1 cellular context compared by ENCODE assay signal in the genomic region with DNA sequence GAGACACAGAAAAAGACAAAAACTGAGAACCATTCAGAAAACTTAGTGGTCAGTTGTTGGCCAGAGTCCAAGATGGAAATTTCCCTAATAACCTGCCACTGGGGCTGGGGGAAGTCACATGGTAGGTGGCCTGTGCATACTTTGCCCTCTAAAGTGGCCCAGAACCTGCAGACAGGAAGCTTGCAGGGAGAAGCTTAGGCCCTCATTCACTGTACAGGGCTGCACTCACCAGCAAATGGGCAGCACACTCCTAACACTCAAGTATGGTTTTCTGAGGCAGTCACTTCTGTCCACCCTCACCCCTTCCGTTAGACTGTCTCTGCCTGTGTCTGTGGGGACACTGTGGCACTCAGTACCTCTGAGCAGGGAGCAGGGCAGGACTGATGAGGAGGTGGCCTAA.
TF ChIP-seq lines count a peak whose summit lies in the region.

No MANE protein-coding gene starts in this region.

TF ChIP-seq in H1, 55 proteins besides CTCF, POLR2A, EP300 and RAD21:
- TF ChIP-seq GABPA (IDR thresholded peaks at IDR 0.05; ENCODE audit: borderline replicate concordance, insufficient read depth, low read length) = no peak
- no peak for TF ChIP-seq SUZ12 (IDR thresholded peaks at IDR 0.05; ENCODE audit: low read length)
- TF ChIP-seq KDM1A (IDR thresholded peaks at IDR 0.05; ENCODE audit: borderline replicate concordance, low read length) = no peak
- TF ChIP-seq CBX5 (IDR thresholded peaks at IDR 0.05; ENCODE audit: low read depth, low read length) = no peak
- no peak for TF ChIP-seq EGR1 (IDR thresholded peaks at IDR 0.05; ENCODE audit: borderline replicate concordance, low read depth, low read length)
- TF ChIP-seq ZNF274 (IDR thresholded peaks at IDR 0.05; ENCODE audit: borderline replicate concordance, extremely low read depth, low read length) = no peak
- no peak for TF ChIP-seq JUN (IDR thresholded peaks at IDR 0.05; ENCODE audit: low read depth, low read length)
- no peak for TF ChIP-seq SP2 (IDR thresholded peaks at IDR 0.05; ENCODE audit: low read length)
- no peak for TF ChIP-seq TBP (IDR thresholded peaks at IDR 0.05; ENCODE audit: low read depth, low read length)
- no peak for TF ChIP-seq RFX5 (IDR thresholded peaks at IDR 0.05; ENCODE audit: borderline replicate concordance, low read depth, low read length)
- TF ChIP-seq SP4 (IDR thresholded peaks at IDR 0.05; ENCODE audit: low read length) = no peak
- no peak for TF ChIP-seq CHD1 (IDR thresholded peaks at IDR 0.05; ENCODE audit: low read depth, low read length)
- no peak for TF ChIP-seq BCL11A (IDR thresholded peaks at IDR 0.05; ENCODE audit: low read depth in 2 of 2, low read length in 2 of 2)
- TF ChIP-seq BRCA1 (IDR thresholded peaks at IDR 0.05; ENCODE audit: low read depth, low read length) = no peak
- TF ChIP-seq, protein P1, sequence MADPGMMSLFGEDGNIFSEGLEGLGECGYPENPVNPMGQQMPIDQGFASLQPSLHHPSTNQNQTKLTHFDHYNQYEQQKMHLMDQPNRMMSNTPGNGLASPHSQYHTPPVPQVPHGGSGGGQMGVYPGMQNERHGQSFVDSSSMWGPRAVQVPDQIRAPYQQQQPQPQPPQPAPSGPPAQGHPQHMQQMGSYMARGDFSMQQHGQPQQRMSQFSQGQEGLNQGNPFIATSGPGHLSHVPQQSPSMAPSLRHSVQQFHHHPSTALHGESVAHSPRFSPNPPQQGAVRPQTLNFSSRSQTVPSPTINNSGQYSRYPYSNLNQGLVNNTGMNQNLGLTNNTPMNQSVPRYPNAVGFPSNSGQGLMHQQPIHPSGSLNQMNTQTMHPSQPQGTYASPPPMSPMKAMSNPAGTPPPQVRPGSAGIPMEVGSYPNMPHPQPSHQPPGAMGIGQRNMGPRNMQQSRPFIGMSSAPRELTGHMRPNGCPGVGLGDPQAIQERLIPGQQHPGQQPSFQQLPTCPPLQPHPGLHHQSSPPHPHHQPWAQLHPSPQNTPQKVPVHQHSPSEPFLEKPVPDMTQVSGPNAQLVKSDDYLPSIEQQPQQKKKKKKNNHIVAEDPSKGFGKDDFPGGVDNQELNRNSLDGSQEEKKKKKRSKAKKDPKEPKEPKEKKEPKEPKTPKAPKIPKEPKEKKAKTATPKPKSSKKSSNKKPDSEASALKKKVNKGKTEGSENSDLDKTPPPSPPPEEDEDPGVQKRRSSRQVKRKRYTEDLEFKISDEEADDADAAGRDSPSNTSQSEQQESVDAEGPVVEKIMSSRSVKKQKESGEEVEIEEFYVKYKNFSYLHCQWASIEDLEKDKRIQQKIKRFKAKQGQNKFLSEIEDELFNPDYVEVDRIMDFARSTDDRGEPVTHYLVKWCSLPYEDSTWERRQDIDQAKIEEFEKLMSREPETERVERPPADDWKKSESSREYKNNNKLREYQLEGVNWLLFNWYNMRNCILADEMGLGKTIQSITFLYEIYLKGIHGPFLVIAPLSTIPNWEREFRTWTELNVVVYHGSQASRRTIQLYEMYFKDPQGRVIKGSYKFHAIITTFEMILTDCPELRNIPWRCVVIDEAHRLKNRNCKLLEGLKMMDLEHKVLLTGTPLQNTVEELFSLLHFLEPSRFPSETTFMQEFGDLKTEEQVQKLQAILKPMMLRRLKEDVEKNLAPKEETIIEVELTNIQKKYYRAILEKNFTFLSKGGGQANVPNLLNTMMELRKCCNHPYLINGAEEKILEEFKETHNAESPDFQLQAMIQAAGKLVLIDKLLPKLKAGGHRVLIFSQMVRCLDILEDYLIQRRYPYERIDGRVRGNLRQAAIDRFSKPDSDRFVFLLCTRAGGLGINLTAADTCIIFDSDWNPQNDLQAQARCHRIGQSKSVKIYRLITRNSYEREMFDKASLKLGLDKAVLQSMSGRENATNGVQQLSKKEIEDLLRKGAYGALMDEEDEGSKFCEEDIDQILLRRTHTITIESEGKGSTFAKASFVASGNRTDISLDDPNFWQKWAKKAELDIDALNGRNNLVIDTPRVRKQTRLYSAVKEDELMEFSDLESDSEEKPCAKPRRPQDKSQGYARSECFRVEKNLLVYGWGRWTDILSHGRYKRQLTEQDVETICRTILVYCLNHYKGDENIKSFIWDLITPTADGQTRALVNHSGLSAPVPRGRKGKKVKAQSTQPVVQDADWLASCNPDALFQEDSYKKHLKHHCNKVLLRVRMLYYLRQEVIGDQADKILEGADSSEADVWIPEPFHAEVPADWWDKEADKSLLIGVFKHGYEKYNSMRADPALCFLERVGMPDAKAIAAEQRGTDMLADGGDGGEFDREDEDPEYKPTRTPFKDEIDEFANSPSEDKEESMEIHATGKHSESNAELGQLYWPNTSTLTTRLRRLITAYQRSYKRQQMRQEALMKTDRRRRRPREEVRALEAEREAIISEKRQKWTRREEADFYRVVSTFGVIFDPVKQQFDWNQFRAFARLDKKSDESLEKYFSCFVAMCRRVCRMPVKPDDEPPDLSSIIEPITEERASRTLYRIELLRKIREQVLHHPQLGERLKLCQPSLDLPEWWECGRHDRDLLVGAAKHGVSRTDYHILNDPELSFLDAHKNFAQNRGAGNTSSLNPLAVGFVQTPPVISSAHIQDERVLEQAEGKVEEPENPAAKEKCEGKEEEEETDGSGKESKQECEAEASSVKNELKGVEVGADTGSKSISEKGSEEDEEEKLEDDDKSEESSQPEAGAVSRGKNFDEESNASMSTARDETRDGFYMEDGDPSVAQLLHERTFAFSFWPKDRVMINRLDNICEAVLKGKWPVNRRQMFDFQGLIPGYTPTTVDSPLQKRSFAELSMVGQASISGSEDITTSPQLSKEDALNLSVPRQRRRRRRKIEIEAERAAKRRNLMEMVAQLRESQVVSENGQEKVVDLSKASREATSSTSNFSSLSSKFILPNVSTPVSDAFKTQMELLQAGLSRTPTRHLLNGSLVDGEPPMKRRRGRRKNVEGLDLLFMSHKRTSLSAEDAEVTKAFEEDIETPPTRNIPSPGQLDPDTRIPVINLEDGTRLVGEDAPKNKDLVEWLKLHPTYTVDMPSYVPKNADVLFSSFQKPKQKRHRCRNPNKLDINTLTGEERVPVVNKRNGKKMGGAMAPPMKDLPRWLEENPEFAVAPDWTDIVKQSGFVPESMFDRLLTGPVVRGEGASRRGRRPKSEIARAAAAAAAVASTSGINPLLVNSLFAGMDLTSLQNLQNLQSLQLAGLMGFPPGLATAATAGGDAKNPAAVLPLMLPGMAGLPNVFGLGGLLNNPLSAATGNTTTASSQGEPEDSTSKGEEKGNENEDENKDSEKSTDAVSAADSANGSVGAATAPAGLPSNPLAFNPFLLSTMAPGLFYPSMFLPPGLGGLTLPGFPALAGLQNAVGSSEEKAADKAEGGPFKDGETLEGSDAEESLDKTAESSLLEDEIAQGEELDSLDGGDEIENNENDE (IDR thresholded peaks at IDR 0.05; ENCODE audit: insufficient replicate concordance, low read length) = no peak
- no peak for TF ChIP-seq KDM5A (IDR thresholded peaks at IDR 0.05; ENCODE audit: low read length)
- no peak for TF ChIP-seq GTF2F1 (IDR thresholded peaks at IDR 0.05; ENCODE audit: borderline replicate concordance, low read depth, low read length)
- no peak for TF ChIP-seq RXRA (IDR thresholded peaks at IDR 0.05; ENCODE audit: insufficient read depth, low read depth, low read length)
- no peak for TF ChIP-seq FOSL1 (IDR thresholded peaks at IDR 0.05; ENCODE audit: insufficient read depth, low read depth, low read length)
- no peak for TF ChIP-seq JUND (IDR thresholded peaks at IDR 0.05; ENCODE audit: low read length)
